ENCODE assay signal across 9 cellular contexts in genomic region chr4:166252487-166253402, GRCh38.
A peak's percentile ranks its signal among the peaks of the same experiment; 100 is the strongest.
DNase-seq lines count a peak whose midpoint lies in the region; ATAC-seq, FAIRE-seq and TF ChIP-seq lines count a peak whose summit lies in the region.
"Had no signal": no experiment of that assay in that cellular context is flagged by ENCODE, and none has a peak within 500 bp of the region (broad histone marks: within the 10 kb centered on the region; RNA-seq: fewer than 3 reads in every experiment).

No MANE protein-coding gene starts in this region.

- WGBS in body of pancreas, 2 donors = 59 to 65% methylated on average over 4 of the region's 4 CpGs
- 78% methylated on average over 4 of the region's 4 CpGs for WGBS in mesenchymal stem cell

- H3K4me3 ChIP-seq in body of pancreas (no peak overlapping the region), mesenchymal stem cell (ENCODE audit: insufficient read depth in 1 of 2, low read depth in 1 of 2, low read length in 2 of 2) (no peak overlapping the region), HAP-1 (no peak overlapping the region)

- H2BK15ac ChIP-seq in mesenchymal stem cell (ENCODE audit: low read depth, poor library complexity, severe bottlenecking) = no peak overlapping the region

- no peak overlapping the region for H4K8ac ChIP-seq in mesenchymal stem cell (ENCODE audit: low read length)

- H3K4me1 ChIP-seq in body of pancreas (no peaks in the 10 kb centered on the region), mesenchymal stem cell (ENCODE audit: control insufficient read depth, insufficient read depth, low read depth, low read length) (no peaks in the 10 kb centered on the region), HAP-1 (peaks cover 2% of the 10 kb centered on the region)

- H3K9me3 ChIP-seq in body of pancreas (no peaks in the 10 kb centered on the region), mesenchymal stem cell (ENCODE audit: control insufficient read depth, low read length) (no peaks in the 10 kb centered on the region), HAP-1 (no peaks in the 10 kb centered on the region)

- no peak overlapping the region for H3K23ac ChIP-seq in mesenchymal stem cell (ENCODE audit: low read length in 2 of 2)

- no peak overlapping the region for H2BK12ac ChIP-seq in mesenchymal stem cell (ENCODE audit: low read length in 2 of 2)

- no peaks in the 10 kb centered on the region for H3K27me3 ChIP-seq in body of pancreas
- no peaks in the 10 kb centered on the region for H3K27me3 ChIP-seq in mesenchymal stem cell (ENCODE audit: control insufficient read depth in 1 of 2, insufficient read depth in 1 of 2, low read length in 2 of 2)
- H3K27me3 ChIP-seq in HAP-1 (ENCODE audit: low read depth) = no peaks in the 10 kb centered on the region

- H3K27ac ChIP-seq in body of pancreas (no peak overlapping the region), mesenchymal stem cell (ENCODE audit: low read length, poor library complexity, severe bottlenecking) (no peak overlapping the region)

- no peak overlapping the region for H3K4ac ChIP-seq in mesenchymal stem cell (ENCODE audit: low read depth in 1 of 2, low read length in 2 of 2)

- H2AK5ac ChIP-seq in mesenchymal stem cell (ENCODE audit: low read length, severe bottlenecking) = no peak overlapping the region

- peak; percentile 34 for DNase-seq in ELF-1 (ENCODE audit: low read depth, low spot score)
- peak; percentile 6 for DNase-seq in HTR-8/SVneo (ENCODE audit: insufficient read length, low spot score)
- peak in 1 of 4 donors; percentile 20 for DNase-seq in body of pancreas
- DNase-seq in mesenchymal stem cell = peak; percentile 44
- no peak for DNase-seq in OCI-M2 (lab: John Stamatoyannopoulos, UW; ENCODE audit: unreplicated experiment)
- no peak for DNase-seq in NCI-H1417 (lab: John Stamatoyannopoulos, UW)
- no peak for DNase-seq in HAP-1 (ENCODE audit: low spot score in 2 of 2)
- DNase-seq: stimulated activated CD4-positive, alpha-beta T cell treated with anti-CD3 and anti-CD28 coated beads, Interleukin-12 subunit alpha, Interleukin-12 subunit beta, amount 100 ng/mL, for 4 hours had no signal

- H3K36me3 ChIP-seq in body of pancreas (replicated peaks in 1 of 2; ENCODE audit: insufficient read depth in 1 of 2, low read depth in 2 of 2) (no peaks in the 10 kb centered on the region), mesenchymal stem cell (ENCODE audit: control insufficient read depth in 1 of 2, insufficient read depth in 2 of 2, low read depth in 1 of 2, low read length in 2 of 2) (no peaks in the 10 kb centered on the region), HAP-1 (replicated peaks) (no peaks in the 10 kb centered on the region)

- H3K14ac ChIP-seq in mesenchymal stem cell (ENCODE audit: low read length in 2 of 2) = no peak overlapping the region

- FAIRE-seq in HTR-8/SVneo (lab: Jason Lieb, UNC) = no peak

- intact Hi-C loops in body of pancreas (cut with DNase I) = no loop called here

- H4K91ac ChIP-seq in mesenchymal stem cell (ENCODE audit: low read length) = no peak overlapping the region

- H2BK5ac ChIP-seq in mesenchymal stem cell (ENCODE audit: low read depth, low read length, poor library complexity, severe bottlenecking) = no peak overlapping the region

- TF ChIP-seq CTCF in body of pancreas (IDR thresholded peaks at IDR 0.05) = peak in 6 of 7 experiments; percentile 9 to 35 (median 22)

- ATAC-seq in body of pancreas = no peak
- ATAC-seq in GM21423 (IDR thresholded peaks at IDR 0.05; ENCODE audit: unreplicated experiment) = no peak

- H2BK120ac ChIP-seq in mesenchymal stem cell (ENCODE audit: low read depth, low read length) = no peak overlapping the region

- no peak overlapping the region for H3K4me2 ChIP-seq in mesenchymal stem cell (ENCODE audit: low read length, poor library complexity, severe bottlenecking)

- in situ Hi-C loops in HAP-1 (cut with MboI; ENCODE audit: low sequenced_read_pairs) = no loop called here

- TF ChIP-seq POLR2A in body of pancreas (IDR thresholded peaks at IDR 0.05) = no peak

- H3K79me1 ChIP-seq in mesenchymal stem cell (replicated peaks; ENCODE audit: low read length, poor library complexity, severe bottlenecking) = no peaks in the 10 kb centered on the region

- H3K18ac ChIP-seq in mesenchymal stem cell (ENCODE audit: low read depth in 1 of 2, low read length in 2 of 2) = no peak overlapping the region

- H2AFZ ChIP-seq in mesenchymal stem cell (ENCODE audit: low read depth, low read length) = no peak overlapping the region

- no peak overlapping the region for H3K9ac ChIP-seq in mesenchymal stem cell (ENCODE audit: low read length)

Comparison
In these comparisons a context has a peak if more than half of its experiments do, and no peak if none do; other contexts are left out.
1. DNase-seq: peak in ELF-1 (single experiment), HTR-8/SVneo (single experiment) and mesenchymal stem cell (single experiment); none in OCI-M2 (single experiment), NCI-H1417 (0 of 3) and HAP-1 (0 of 2).